ENCODE assay signal across 8 cellular contexts in genomic region chr7:43906327-43907010, GRCh38. TPM values are rescaled to one million over a fixed set of nuclear protein-coding genes. Genes with fewer than 3 reads are reported as not detected.
DNase-seq lines count a peak whose midpoint lies in the region; ATAC-seq and TF ChIP-seq lines count a peak whose summit lies in the region.

Gene URGCP (minus strand): TSS chr7:43906596. CDS start chr7:43906575, 21 bp downstream.

- H3K9me3 ChIP-seq in Karpas-422 (ENCODE audit: low read length): no peaks in the 10 kb centered on the region
- no peaks in the 10 kb centered on the region for H3K9me3 ChIP-seq in breast epithelium
- no peaks in the 10 kb centered on the region for H3K9me3 ChIP-seq in smooth muscle cell (replicated peaks; ENCODE audit: low read depth)

- no peaks in the 10 kb centered on the region for H3K9me2 ChIP-seq in Karpas-422 (replicated peaks; ENCODE audit: insufficient read depth, low read length)

- H3K36me3 ChIP-seq in Karpas-422 (ENCODE audit: insufficient read depth, low read length) (no peaks in the 10 kb centered on the region), breast epithelium (no peaks in the 10 kb centered on the region), smooth muscle cell (ENCODE audit: low read depth) (no peaks in the 10 kb centered on the region)

- peaks cover 25% of the 10 kb centered on the region for H3K4me1 ChIP-seq in Karpas-422 (ENCODE audit: low read length)
- peaks cover 7 to 10% of the 10 kb centered on the region in 2 donors for H3K4me1 ChIP-seq in breast epithelium
- peaks cover 11% of the 10 kb centered on the region for H3K4me1 ChIP-seq in smooth muscle cell (ENCODE audit: low read depth)

- H3K4me2 ChIP-seq in Karpas-422 (ENCODE audit: low read depth, low read length, poor library complexity, severe bottlenecking) (peak within 1 kb of the TSS; percentile 93), smooth muscle cell (peak within 1 kb of the TSS; percentile 96)

- H3K27ac ChIP-seq in Karpas-422 (ENCODE audit: low read length) (peak within 1 kb of the TSS; percentile 40; the same call in 1 of the 2 replicates), VCaP (peak within 1 kb of the TSS; percentile 96), breast epithelium (peak within 1 kb of the TSS; percentile 90 to 98), smooth muscle cell (ENCODE audit: low read depth) (peak within 1 kb of the TSS; percentile 68)

- under 1% methylated on average over 25 of the region's 74 CpGs for WGBS in smooth muscle cell (ENCODE audit: low lambda C conversion rate)

- ATAC-seq in GM21576 (IDR thresholded peaks at IDR 0.05; ENCODE audit: unreplicated experiment): peak; percentile 71

- in situ Hi-C loops in G401 (cut with HindIII; ENCODE audit: low sequenced_read_pairs): no loop called here

- peaks cover 71% of the 10 kb centered on the region for H3K79me2 ChIP-seq in Karpas-422 (ENCODE audit: low read length)
- peaks cover 40% of the 10 kb centered on the region for H3K79me2 ChIP-seq in smooth muscle cell (ENCODE audit: low read depth)

- TF ChIP-seq CTCF in VCaP (conservative IDR thresholded peaks at IDR 0.05) (no peak), breast epithelium (IDR thresholded peaks at IDR 0.05) (no peak), smooth muscle cell (IDR thresholded peaks at IDR 0.05; ENCODE audit: borderline replicate concordance, insufficient read depth, poor library complexity, severe bottlenecking) (no peak)

- H3K27me3 ChIP-seq in Karpas-422 (ENCODE audit: low read length) (no peaks in the 10 kb centered on the region), breast epithelium (no peaks in the 10 kb centered on the region), smooth muscle cell (ENCODE audit: low read depth) (no peaks in the 10 kb centered on the region)

- no peaks in the 10 kb centered on the region for H3F3A ChIP-seq in smooth muscle cell (ENCODE audit: low read depth)

- intact Hi-C loops in breast epithelium (cut with DNase I; ENCODE audit: low total_unique reads): no loop called here

- no peak for TF ChIP-seq POLR2A in breast epithelium (IDR thresholded peaks at IDR 0.05)

- DNase-seq in G401 (ENCODE audit: low spot score) (peak; percentile 40), Karpas-422 (peak; percentile 82), breast epithelium (ENCODE audit: low spot score in 2 of 2) (peak; percentile 22 to 52), iPS-NIHi7 (ENCODE audit: extremely low spot score) (peak; percentile 87), smooth muscle cell (lab: John Stamatoyannopoulos, UW; ENCODE audit: unreplicated experiment) (no peak), SW 1271 (lab: John Stamatoyannopoulos, UW) (no peak)

- no peaks in the 10 kb centered on the region for H4K20me1 ChIP-seq in Karpas-422 (ENCODE audit: insufficient read depth, low read depth, low read length)
- H4K20me1 ChIP-seq in smooth muscle cell (ENCODE audit: low read depth): peaks cover 30% of the 10 kb centered on the region

- H3K9ac ChIP-seq in Karpas-422 (ENCODE audit: low read length): peak within 1 kb of the TSS; percentile 74
- peak within 1 kb of the TSS; percentile 85 for H3K9ac ChIP-seq in smooth muscle cell (ENCODE audit: low read depth)

- H2AFZ ChIP-seq in Karpas-422 (ENCODE audit: low read length) (peak within 1 kb of the TSS; percentile 84; the same call in 1 of the 2 replicates), smooth muscle cell (ENCODE audit: low read depth) (peak within 1 kb of the TSS; percentile 99)

- peak within 1 kb of the TSS; percentile 75 for H3K4me3 ChIP-seq in Karpas-422 (ENCODE audit: low read length)
- H3K4me3 ChIP-seq in breast epithelium: peak within 1 kb of the TSS; percentile 65 to 97 (median 68)
- H3K4me3 ChIP-seq in smooth muscle cell: peak within 1 kb of the TSS; percentile 91

RNA-seq across cellular contexts. Expression of gene URGCP, which starts in this region (rescaled TPM):
- 30.9 and 39.4 TPM in 2 replicates for total RNA-seq in G401 (2014; rRNA removed; shearing (Covaris generic))
- total RNA-seq in Karpas-422 (2014; rRNA removed; shearing (Covaris generic); ENCODE audit: low replicate concordance): 30.7 and 34.2 TPM in 2 replicates
- total RNA-seq in breast epithelium (10 to 100 TPM; 29.2 to 39.2 (median 29.9) TPM), smooth muscle cell (24.8 and 34.4 TPM in 2 replicates)
- polyA plus RNA-seq in smooth muscle cell: 20.4 and 23.8 TPM in 2 replicates

Comparison
In these comparisons a context has a peak if more than half of its experiments do, and no peak if none do; other contexts are left out.
1. DNase-seq: peak in G401 (single experiment), Karpas-422 (single experiment), breast epithelium (2 of 2) and iPS-NIHi7 (single experiment); none in smooth muscle cell (single experiment) and SW 1271 (0 of 2).
2. H3K27ac ChIP-seq: peak in every context shown above with its lines; median percentile 96 in VCaP; 94 in breast epithelium; 68 in smooth muscle cell; 40 in Karpas-422.
3. Peak in every context shown above with its lines, with median percentiles within 50 percentile points of each other: H3K4me3 ChIP-seq.